Comparison of ENCODE assay signal across 8 cellular contexts in the genomic region with DNA sequence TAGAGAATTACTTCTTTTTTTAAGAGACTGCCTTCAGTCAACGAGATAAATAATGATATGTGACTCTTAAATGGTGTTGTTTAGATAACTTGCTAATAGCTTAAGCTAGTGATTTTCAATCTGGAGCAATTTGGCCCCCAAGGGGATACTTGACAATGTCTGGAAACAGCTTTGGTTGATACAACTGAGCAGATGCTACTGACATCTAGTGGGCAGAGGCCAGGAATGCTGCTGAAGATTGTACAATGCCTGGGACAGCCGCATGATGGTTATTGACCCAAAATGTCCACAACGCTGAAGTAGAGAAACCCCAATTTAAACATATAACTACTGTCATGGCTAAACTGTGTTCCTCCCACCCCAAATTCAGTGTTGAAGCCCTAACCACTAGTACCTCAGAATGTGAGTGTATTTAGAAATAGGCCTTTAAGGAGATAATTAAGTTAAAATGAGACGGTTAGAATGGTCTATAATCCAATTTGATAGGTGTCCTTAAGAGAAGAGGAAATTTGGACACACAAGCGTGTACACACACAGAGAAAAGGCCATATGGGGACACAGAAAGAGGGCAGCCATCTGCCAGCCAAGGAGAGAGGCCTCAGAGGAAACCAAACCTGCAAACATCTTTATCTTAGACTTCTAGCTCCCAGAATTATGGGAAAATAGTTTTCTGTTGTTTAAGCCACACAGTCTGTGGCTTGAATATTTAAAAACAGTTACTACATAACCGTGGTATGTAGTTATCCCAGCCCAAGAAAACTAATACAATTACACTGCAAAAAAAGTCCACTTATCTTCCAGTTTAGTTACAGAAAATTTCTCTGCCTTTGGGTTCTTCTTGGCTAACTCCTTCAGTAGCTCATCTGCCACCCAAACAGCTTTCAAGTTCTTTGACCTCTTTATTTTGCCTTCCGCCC. TPM values are rescaled to one million over a fixed set of nuclear protein-coding genes. Genes with fewer than 3 reads are reported as not detected.
A peak's percentile ranks its signal among the peaks of the same experiment; 100 is the strongest.
DNase-seq lines count a peak whose midpoint lies in the region; ATAC-seq and TF ChIP-seq lines count a peak whose summit lies in the region.

No MANE protein-coding gene starts in this region.

- no peak overlapping the region for H3K27ac Mint-ChIP-seq in activated T-helper 2 cell treated with anti-CD3 and anti-CD28 coated beads, Interferon-gamma antibody, Interleukin-2, Interleukin-4, amounts not matched to agents 10 μg/mL and 5 μg/mL and 100 μg/mL, durations not matched to agents 14 hours and 24 hours and 36 hours

- TF ChIP-seq CTCF in GM10266 (IDR thresholded peaks at IDR 0.05; ENCODE audit: control insufficient read depth, insufficient read depth, low read depth, missing control alignments) (peak; percentile 91), Peyer's patch (IDR thresholded peaks at IDR 0.05) (peak in 5 of 6 experiments; percentile 51 to 79 (median 74)), gastroesophageal sphincter (IDR thresholded peaks at IDR 0.05) (peak; percentile 51 to 80 (median 67)), parathyroid adenoma (IDR thresholded peaks at IDR 0.05) (peak; percentile 72)

- H3K36me3 Mint-ChIP-seq in activated T-helper 2 cell treated with anti-CD3 and anti-CD28 coated beads, Interferon-gamma antibody, Interleukin-2, Interleukin-4, amounts not matched to agents 10 μg/mL and 5 μg/mL and 100 μg/mL, durations not matched to agents 14 hours and 24 hours and 36 hours (ENCODE audit: low read depth): no peaks in the 10 kb centered on the region

- no peaks in the 10 kb centered on the region for H3K36me3 ChIP-seq in Peyer's patch
- H3K36me3 ChIP-seq in gastroesophageal sphincter: peaks cover 0 to 17% of the 10 kb centered on the region in 2 donors
- H3K36me3 ChIP-seq in parathyroid adenoma (ENCODE audit: control insufficient read depth, insufficient read depth, low read length): no peaks in the 10 kb centered on the region

- peak; percentile 41 for DNase-seq in GM10266 (ENCODE audit: extremely low spot score)
- peak; percentile 30 for DNase-seq in H4 (ENCODE audit: low spot score)
- peak; percentile 78 for DNase-seq in LHCN-M2 (ENCODE audit: low read depth)
- DNase-seq in Peyer's patch: peak; percentile 47 to 83 (median 49)
- DNase-seq in activated T-helper 2 cell treated with anti-CD3 and anti-CD28 coated beads, Interferon-gamma antibody, Interleukin-2, Interleukin-4, amounts not matched to agents 10 μg/mL and 5 μg/mL and 100 μg/mL, durations not matched to agents 14 hours and 24 hours and 36 hours (ENCODE audit: low spot score): peak; percentile 24
- no peak for DNase-seq in GM19240 (ENCODE audit: insufficient read length, low spot score)

- TF ChIP-seq POLR2A in Peyer's patch (IDR thresholded peaks at IDR 0.05) (no peak), gastroesophageal sphincter (IDR thresholded peaks at IDR 0.05) (no peak)

- H3K4me1 Mint-ChIP-seq in activated T-helper 2 cell treated with anti-CD3 and anti-CD28 coated beads, Interferon-gamma antibody, Interleukin-2, Interleukin-4, amounts not matched to agents 10 μg/mL and 5 μg/mL and 100 μg/mL, durations not matched to agents 14 hours and 24 hours and 36 hours (ENCODE audit: low read depth): no peaks in the 10 kb centered on the region

- H3K4me1 ChIP-seq in Peyer's patch (no peaks in the 10 kb centered on the region), gastroesophageal sphincter (no peaks in the 10 kb centered on the region), parathyroid adenoma (no peaks in the 10 kb centered on the region)

- 32 to 33% methylated on average over 7 of the region's 7 CpGs for WGBS in gastroesophageal sphincter (ENCODE audit: low coverage in 1 of 2), 2 donors

- H3K9ac ChIP-seq in parathyroid adenoma: no peak overlapping the region

- peaks cover 25% of the 10 kb centered on the region for H3K27me3 Mint-ChIP-seq in activated T-helper 2 cell treated with anti-CD3 and anti-CD28 coated beads, Interferon-gamma antibody, Interleukin-2, Interleukin-4, amounts not matched to agents 10 μg/mL and 5 μg/mL and 100 μg/mL, durations not matched to agents 14 hours and 24 hours and 36 hours (ENCODE audit: low read depth)

- no peaks in the 10 kb centered on the region for H3K79me2 ChIP-seq in parathyroid adenoma

- H3K27me3 ChIP-seq in Peyer's patch (no peaks in the 10 kb centered on the region), gastroesophageal sphincter (no peaks in the 10 kb centered on the region), parathyroid adenoma (ENCODE audit: control insufficient read depth, insufficient read depth, low read length) (no peaks in the 10 kb centered on the region)

- intact Hi-C loops in activated T-helper 2 cell treated with anti-CD3 and anti-CD28 coated beads, Interferon-gamma antibody, Interleukin-2, Interleukin-4, amounts not matched to agents 10 μg/mL and 5 μg/mL and 100 μg/mL, durations not matched to agents 14 hours and 24 hours and 36 hours (cut with micrococcal nuclease): loop anchor here (1.0 to 2.0 kb wide), 2 partner anchors 23 to 148 kb away; a partner anchor contains a TSS

- H3K9me3 Mint-ChIP-seq in activated T-helper 2 cell treated with anti-CD3 and anti-CD28 coated beads, Interferon-gamma antibody, Interleukin-2, Interleukin-4, amounts not matched to agents 10 μg/mL and 5 μg/mL and 100 μg/mL, durations not matched to agents 14 hours and 24 hours and 36 hours: no peaks in the 10 kb centered on the region

- H3K4me2 ChIP-seq in parathyroid adenoma (ENCODE audit: low read length): no peak overlapping the region

- no peak for TF ChIP-seq EP300 in gastroesophageal sphincter (IDR thresholded peaks at IDR 0.05)

- H3K4me3 ChIP-seq in Peyer's patch (no peak overlapping the region), gastroesophageal sphincter (no peak overlapping the region), parathyroid adenoma (ENCODE audit: low read depth, low read length) (no peak overlapping the region)

- no peak overlapping the region for H3K4me3 Mint-ChIP-seq in activated T-helper 2 cell treated with anti-CD3 and anti-CD28 coated beads, Interferon-gamma antibody, Interleukin-2, Interleukin-4, amounts not matched to agents 10 μg/mL and 5 μg/mL and 100 μg/mL, durations not matched to agents 14 hours and 24 hours and 36 hours (ENCODE audit: low read depth)

- H3K9me3 ChIP-seq in Peyer's patch (no peaks in the 10 kb centered on the region), gastroesophageal sphincter (no peaks in the 10 kb centered on the region), parathyroid adenoma (ENCODE audit: control insufficient read depth, low read length) (no peaks in the 10 kb centered on the region)

- peak; percentile 84 for ATAC-seq in gastroesophageal sphincter

- H3K27ac ChIP-seq in Peyer's patch: no peak overlapping the region
- no peak overlapping the region for H3K27ac ChIP-seq in gastroesophageal sphincter
- H3K27ac ChIP-seq in parathyroid adenoma: no peak overlapping the region

- no peak overlapping the region for H2AFZ ChIP-seq in parathyroid adenoma

RNA-seq across cellular contexts. Expression of a gene that starts 22.2 kb away (rescaled TPM):
- total RNA-seq in H4 (2014; rRNA removed; shearing (Covaris generic)): 1.3 and 1.6 TPM in 2 replicates
- total RNA-seq in LHCN-M2 (2014; rRNA removed) (1.3 and 1.7 TPM in 2 replicates), Peyer's patch (1 to 10 TPM; 2.5 to 3.1 (median 2.7) TPM), gastroesophageal sphincter (1 to 10 TPM; 3.2 to 6.4 (median 4.4) TPM)
- polyA plus RNA-seq in LHCN-M2 (2012): 2.1 TPM
- 1.4 and 1.5 TPM in 2 replicates for total RNA-seq in activated T-helper 2 cell treated with anti-CD3 and anti-CD28 coated beads, Interferon-gamma antibody, Interleukin-2, Interleukin-4, amounts not matched to agents 10 μg/mL and 5 μg/mL and 100 μg/mL, durations not matched to agents 14 hours and 24 hours and 36 hours

RNA-seq across cellular contexts. Expression of a gene that starts 22.3 kb away (rescaled TPM):
- total RNA-seq in H4 (2014; rRNA removed; shearing (Covaris generic)): 19.9 and 33.3 TPM in 2 replicates
- total RNA-seq in LHCN-M2 (2014; rRNA removed) (28.6 and 39.5 TPM in 2 replicates), Peyer's patch (10 to 100 TPM; 16.0 to 30.0 (median 26.1) TPM), gastroesophageal sphincter (10 to 100 TPM; 10.1 to 19.3 (median 13.1) TPM)
- polyA plus RNA-seq in LHCN-M2 (2012): 27.7 TPM
- 29.2 and 31.3 TPM in 2 replicates for total RNA-seq in activated T-helper 2 cell treated with anti-CD3 and anti-CD28 coated beads, Interferon-gamma antibody, Interleukin-2, Interleukin-4, amounts not matched to agents 10 μg/mL and 5 μg/mL and 100 μg/mL, durations not matched to agents 14 hours and 24 hours and 36 hours
